8 cellular contexts compared by ENCODE assay signal in the genomic region with DNA sequence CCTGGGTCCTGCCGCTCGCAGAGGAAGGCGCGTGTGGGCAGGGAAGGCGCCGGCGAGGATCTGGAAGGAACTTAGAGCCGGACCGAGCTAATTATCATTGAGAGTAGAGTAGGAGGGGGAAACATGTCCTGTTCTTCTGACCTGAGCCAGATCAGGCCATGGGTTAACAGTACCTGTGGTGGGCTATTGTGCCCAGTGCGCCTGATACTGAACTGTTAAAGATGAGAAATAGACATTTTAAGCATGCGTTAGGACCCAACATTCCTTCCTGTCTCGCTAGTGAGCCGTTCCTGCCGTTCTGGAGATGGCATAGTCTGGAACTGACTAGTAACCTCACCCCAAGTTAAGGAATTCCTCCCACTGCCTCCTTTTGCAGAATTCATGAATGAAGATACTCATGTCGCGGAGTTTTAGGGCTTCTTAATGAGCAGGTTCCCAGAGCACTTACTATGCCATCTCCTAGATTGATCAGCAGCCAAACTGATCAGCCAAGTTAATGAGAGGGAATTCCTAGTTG. TPM values are rescaled to one million over a fixed set of nuclear protein-coding genes. Genes with fewer than 3 reads are reported as not detected.
DNase-seq lines count a peak whose midpoint lies in the region; ATAC-seq, FAIRE-seq and TF ChIP-seq lines count a peak whose summit lies in the region.

No MANE protein-coding gene starts in this region.

- BruUV-seq in K562 (replicated peaks; lab: Mats Ljungman, UMichigan): no TSS peak

- peak overlapping the region; percentile 85 for H3K4me3 Mint-ChIP-seq in T-helper 1 cell treated with Interleukin-12 subunit alpha and Interleukin-12 subunit beta and Interleukin-4 antibody, amounts not matched to agents 30 μg/mL and 1 μg/mL, for 36 hours

- H3K4me1 Mint-ChIP-seq in T-helper 1 cell treated with Interleukin-12 subunit alpha and Interleukin-12 subunit beta and Interleukin-4 antibody, amounts not matched to agents 30 μg/mL and 1 μg/mL, for 36 hours (ENCODE audit: low read depth): peaks cover 42% of the 10 kb centered on the region

- TF ChIP-seq POLR2A in K562 (conservative IDR thresholded peaks at IDR 0.05) (no peak), vagina (IDR thresholded peaks at IDR 0.05) (no peak)

- H3K9ac ChIP-seq in K562 (ENCODE audit: insufficient read depth in 1 of 2, low read depth in 2 of 2, low read length in 2 of 2): peak overlapping the region; percentile 92 to 97

- peaks cover 15% of the 10 kb centered on the region for H3K36me3 Mint-ChIP-seq in T-helper 1 cell treated with Interleukin-12 subunit alpha and Interleukin-12 subunit beta and Interleukin-4 antibody, amounts not matched to agents 30 μg/mL and 1 μg/mL, for 36 hours (ENCODE audit: low read depth)

- peaks cover 14 to 39% of the 10 kb centered on the region in 2 experiments for H3K4me1 ChIP-seq in K562 (replicated peaks in 1 of 2; ENCODE audit: control insufficient read depth in 2 of 2, insufficient read depth in 2 of 2, low read length in 2 of 2)
- H3K4me1 ChIP-seq in lower lobe of right lung: peaks cover 28% of the 10 kb centered on the region
- H3K4me1 ChIP-seq in vagina: peaks cover 26% of the 10 kb centered on the region

- no peaks in the 10 kb centered on the region for H3K27me3 Mint-ChIP-seq in T-helper 1 cell treated with Interleukin-12 subunit alpha and Interleukin-12 subunit beta and Interleukin-4 antibody, amounts not matched to agents 30 μg/mL and 1 μg/mL, for 36 hours (ENCODE audit: low read depth)

- no peaks in the 10 kb centered on the region for H3K9me1 ChIP-seq in K562 (ENCODE audit: control insufficient read depth, insufficient read depth, low read length)

- H3K27me3 ChIP-seq in K562 (ENCODE audit: control insufficient read depth in 2 of 2, insufficient read depth in 2 of 2, low read length in 2 of 2) (no peaks in the 10 kb centered on the region), lower lobe of right lung (ENCODE audit: low read depth) (no peaks in the 10 kb centered on the region), vagina (no peaks in the 10 kb centered on the region)

- no peak for TF ChIP-seq EP300 in K562 (IDR thresholded peaks at IDR 0.05; ENCODE audit: low read length)

- DNase-seq in T-helper 1 cell (no peak), K562 (ENCODE audit: extremely low read depth in 1 of 4, low spot score in 3 of 4) (no peak), lower lobe of right lung (no peak), vagina (ENCODE audit: extremely low spot score in 2 of 2) (no peak), NCI-H2081 (lab: John Stamatoyannopoulos, UW) (no peak)
- no peak for DNase-seq in effector CD4-positive, alpha-beta T cell

- no peaks in the 10 kb centered on the region for H3K9me3 Mint-ChIP-seq in T-helper 1 cell treated with Interleukin-12 subunit alpha and Interleukin-12 subunit beta and Interleukin-4 antibody, amounts not matched to agents 30 μg/mL and 1 μg/mL, for 36 hours

- peaks cover 5% of the 10 kb centered on the region; the same call in 1 of the 2 replicates for H4K20me1 ChIP-seq in K562 (replicated peaks; ENCODE audit: control insufficient read depth, insufficient read depth, low read length)

- POLR2A ChIA-PET in K562 (lab: Yijun Ruan, JAX): interaction anchor here (0.6 to 14.6 kb wide), 16 partner anchors 13 to 375 kb away, joined by 3 to 200 read pairs (median 5); a partner anchor contains a TSS

- H3K9me3 ChIP-seq in KOPT-K1 (ENCODE audit: insufficient read depth, low read length, poor library complexity, severe bottlenecking) (no peaks in the 10 kb centered on the region), K562 (replicated peaks; ENCODE audit: control insufficient read depth, insufficient read depth, low read depth, low read length) (no peaks in the 10 kb centered on the region), lower lobe of right lung (no peaks in the 10 kb centered on the region), vagina (no peaks in the 10 kb centered on the region)

- peak overlapping the region; percentile 100 for H3K4me2 ChIP-seq in K562 (ENCODE audit: insufficient read depth, low read length)

- TF ChIP-seq CTCF in K562 (IDR thresholded peaks at IDR 0.05 in 2 of 3, conservative IDR thresholded peaks at IDR 0.05 in 1 of 3; ENCODE audit: insufficient read depth in 2 of 3, low read depth in 1 of 3, low read length in 3 of 3) (no peak), lower lobe of right lung (IDR thresholded peaks at IDR 0.05) (no peak), vagina (IDR thresholded peaks at IDR 0.05) (no peak)

- intact Hi-C loops in K562 (cut with micrococcal nuclease): no loop called here
- intact Hi-C loops in lower lobe of right lung (cut with DNase I): no loop called here
- intact Hi-C loops in vagina (cut with DNase I): no loop called here

- in situ Hi-C loops in K562 (cut with MboI): no loop called here

- peak overlapping the region; percentile 82 for H2AFZ ChIP-seq in K562 (ENCODE audit: low read depth, low read length)

- H3K79me2 ChIP-seq in K562 (ENCODE audit: control insufficient read depth, insufficient read depth, low read length): peaks cover 30% of the 10 kb centered on the region

- peak overlapping the region; percentile 66 for H3K27ac ChIP-seq in KOPT-K1 (ENCODE audit: low read depth, low read length, poor library complexity, severe bottlenecking)
- peak overlapping the region; percentile 88 for H3K27ac ChIP-seq in K562 (ENCODE audit: extremely low read depth, low read depth, low read length)
- H3K27ac ChIP-seq in lower lobe of right lung: peak overlapping the region; percentile 91
- H3K27ac ChIP-seq in vagina: peak overlapping the region; percentile 95

- CTCF ChIA-PET in K562 (lab: Yijun Ruan, JAX; ENCODE audit: low intra/inter-chr PET ratio): no interaction called here

- H3K4me3 ChIP-seq in K562 (peak overlapping the region; percentile 95), lower lobe of right lung (peak overlapping the region; percentile 92), vagina (peak overlapping the region; percentile 71 to 98)

- TF ChIP-seq RAD21 in K562 (CRISPR knock-in tag; conservative IDR thresholded peaks at IDR 0.05 in 1 of 2, IDR thresholded peaks at IDR 0.05 in 1 of 2): no peak

- peak overlapping the region; percentile 76 for H3K27ac Mint-ChIP-seq in T-helper 1 cell treated with Interleukin-12 subunit alpha and Interleukin-12 subunit beta and Interleukin-4 antibody, amounts not matched to agents 30 μg/mL and 1 μg/mL, for 36 hours

- ATAC-seq in K562 (peak; percentile 58), lower lobe of right lung (peak; percentile 1 to 61)

- FAIRE-seq in K562 (lab: Jason Lieb, UNC): peak; percentile 23

- 8% methylated on average over 16 of the region's 16 CpGs for WGBS in K562 (ENCODE audit: insufficient coverage, low coverage, missing lambda C conversion rate)

- H3K36me3 ChIP-seq in KOPT-K1 (ENCODE audit: insufficient read depth, low read length) (peaks cover 33% of the 10 kb centered on the region), K562 (ENCODE audit: control insufficient read depth, insufficient read depth, low read length) (peaks cover 38% of the 10 kb centered on the region), lower lobe of right lung (peaks cover 30% of the 10 kb centered on the region), vagina (peaks cover 0 to 21% of the 10 kb centered on the region in 2 donors)

RNA-seq across cellular contexts. Expression of a gene that starts 0.9 kb away (rescaled TPM):
- 216 and 291 TPM in 2 replicates for total RNA-seq in K562 (2011; cell fraction: chromatin; rRNA removed; ENCODE audit: low replicate concordance)
- total RNA-seq in K562 (2011; cell fraction: nucleolus; rRNA removed): 159 and 160 TPM in 2 replicates
- total RNA-seq in K562 (2011; cell fraction: nucleoplasm; rRNA removed): 167 and 180 TPM in 2 replicates
- 34.2 and 40.1 TPM in 2 replicates for total RNA-seq in K562 (2014; rRNA removed)
- total RNA-seq in K562 (2014; rRNA removed; fragmentation: Illumina TruSeq; extraction: Trizol): 27.6 and 28.6 TPM in 2 replicates
- total RNA-seq in K562 (2015; rRNA removed; fragmentation: Illumina TruSeq; extraction: Trizol): 29.0 and 30.6 TPM in 2 replicates
- 38.5 and 42.3 TPM in 2 replicates for total RNA-seq in K562 (2021)
- 32.6 and 32.8 TPM in 2 replicates for polyA plus RNA-seq in K562 (2011; rRNA removed)
- polyA plus RNA-seq in K562 (2011; cell fraction: cytosol; rRNA removed): 20.9 and 23.7 TPM in 2 replicates
- 128 and 143 TPM in 2 replicates for polyA plus RNA-seq in K562 (2011; cell fraction: nucleus; rRNA removed)
- 23.1 and 25.5 TPM in 2 replicates for polyA plus RNA-seq in K562 (2012)
- polyA plus RNA-seq in K562 (2014; fragmentation: Illumina TruSeq; extraction: Trizol): 30.6 and 32.2 TPM in 2 replicates
- 10 to 100 TPM in 1 of 2 experiments, 1 to 10 TPM in 1; 9.9 to 10.5 TPM for polyA plus RNA-seq in K562 (2014; fragmentation: Nextera tagmentation; extraction: Ambion mirVana)
- 30.4 and 32.0 TPM in 2 replicates for polyA plus RNA-seq in K562 (2014; rRNA removed)
- 51.3 and 51.8 TPM in 2 replicates for polyA minus RNA-seq in K562 (2011; rRNA and poly(A)+ RNA removed)
- polyA minus RNA-seq in K562 (2011; cell fraction: cytosol; rRNA and poly(A)+ RNA removed): 16.5 and 21.1 TPM in 2 replicates
- polyA minus RNA-seq in K562 (2011; cell fraction: nucleus; rRNA and poly(A)+ RNA removed): 79.6 and 106 TPM in 2 replicates
- 36.5 TPM for total RNA-seq in lower lobe of right lung
- 40.8 TPM for total RNA-seq in vagina

RNA-seq across cellular contexts. Expression of a gene that starts 35.2 kb away (rescaled TPM):
- not detected in 2 replicates for total RNA-seq in K562 (2011; cell fraction: chromatin; rRNA removed; ENCODE audit: low replicate concordance)
- total RNA-seq in K562 (2011; cell fraction: nucleolus; rRNA removed): not detected in 2 replicates
- total RNA-seq in K562 (2011; cell fraction: nucleoplasm; rRNA removed): not detected in 2 replicates
- total RNA-seq in K562 (2014; rRNA removed): not detected in 2 replicates
- total RNA-seq in K562 (2014; rRNA removed; fragmentation: Illumina TruSeq; extraction: Trizol): not detected in 2 replicates
- total RNA-seq in K562 (2015; rRNA removed; fragmentation: Illumina TruSeq; extraction: Trizol): not detected in 2 replicates
- total RNA-seq in K562 (2021): not detected in 2 replicates
- not detected in 2 replicates for polyA plus RNA-seq in K562 (2011; rRNA removed)
- polyA plus RNA-seq in K562 (2011; cell fraction: cytosol; rRNA removed): not detected in 2 replicates
- not detected in 2 replicates for polyA plus RNA-seq in K562 (2011; cell fraction: nucleus; rRNA removed)
- not detected in 2 replicates for polyA plus RNA-seq in K562 (2012)
- polyA plus RNA-seq in K562 (2014; fragmentation: Illumina TruSeq; extraction: Trizol): not detected in 2 replicates
- not detected for polyA plus RNA-seq in K562 (2014; fragmentation: Nextera tagmentation; extraction: Ambion mirVana)
- polyA plus RNA-seq in K562 (2014; rRNA removed): not detected in 2 replicates
- not detected in 2 replicates for polyA minus RNA-seq in K562 (2011; rRNA and poly(A)+ RNA removed)
- polyA minus RNA-seq in K562 (2011; cell fraction: cytosol; rRNA and poly(A)+ RNA removed): not detected in 2 replicates
- polyA minus RNA-seq in K562 (2011; cell fraction: nucleus; rRNA and poly(A)+ RNA removed): not detected in 2 replicates
- total RNA-seq in lower lobe of right lung: not detected
- not detected for total RNA-seq in vagina

RNA-seq across cellular contexts. Expression of a gene that starts 50.7 kb away (rescaled TPM):
- total RNA-seq in K562 (2011; cell fraction: chromatin; rRNA removed; ENCODE audit: low replicate concordance): 86.0 and 94.1 TPM in 2 replicates
- 41.9 and 46.3 TPM in 2 replicates for total RNA-seq in K562 (2011; cell fraction: nucleolus; rRNA removed)
- 65.2 and 107 TPM in 2 replicates for total RNA-seq in K562 (2011; cell fraction: nucleoplasm; rRNA removed)
- total RNA-seq in K562 (2014; rRNA removed): 39.8 and 40.1 TPM in 2 replicates
- 44.5 and 49.8 TPM in 2 replicates for total RNA-seq in K562 (2014; rRNA removed; fragmentation: Illumina TruSeq; extraction: Trizol)
- 40.5 and 40.9 TPM in 2 replicates for total RNA-seq in K562 (2015; rRNA removed; fragmentation: Illumina TruSeq; extraction: Trizol)
- total RNA-seq in K562 (2021): 75.5 and 84.9 TPM in 2 replicates
- polyA plus RNA-seq in K562 (2011; rRNA removed): 96.4 and 118 TPM in 2 replicates
- 57.9 and 73.1 TPM in 2 replicates for polyA plus RNA-seq in K562 (2011; cell fraction: cytosol; rRNA removed)
- polyA plus RNA-seq in K562 (2011; cell fraction: nucleus; rRNA removed): 97.2 and 104 TPM in 2 replicates
- polyA plus RNA-seq in K562 (2012): 84.4 and 103 TPM in 2 replicates
- polyA plus RNA-seq in K562 (2014; fragmentation: Illumina TruSeq; extraction: Trizol): 75.5 and 83.7 TPM in 2 replicates
- 10 to 100 TPM; 27.3 to 32.9 TPM for polyA plus RNA-seq in K562 (2014; fragmentation: Nextera tagmentation; extraction: Ambion mirVana)
- polyA plus RNA-seq in K562 (2014; rRNA removed): 53.4 and 56.3 TPM in 2 replicates
- 87.3 and 94.7 TPM in 2 replicates for polyA minus RNA-seq in K562 (2011; rRNA and poly(A)+ RNA removed)
- 52.4 and 62.1 TPM in 2 replicates for polyA minus RNA-seq in K562 (2011; cell fraction: cytosol; rRNA and poly(A)+ RNA removed)
- 32.6 and 50.8 TPM in 2 replicates for polyA minus RNA-seq in K562 (2011; cell fraction: nucleus; rRNA and poly(A)+ RNA removed)
- 83.9 TPM for total RNA-seq in lower lobe of right lung
- 75.6 TPM for total RNA-seq in vagina
